15 cellular contexts compared by ENCODE assay signal in genomic region chr11:10289765-10290420, GRCh38.
"Had no signal": no experiment of that assay in that cellular context is flagged by ENCODE, and none has a peak within 500 bp of the region (broad histone marks: within the 10 kb centered on the region; RNA-seq: fewer than 3 reads in every experiment).

No MANE protein-coding gene starts in this region.

- H3K36me3 Mint-ChIP-seq: activated CD4-positive, alpha-beta memory T cell treated with anti-CD3 and anti-CD28 coated beads for 36 hours had no signal

- H3K9me3 ChIP-seq: left lung, right atrium auricular region, suprapubic skin, upper lobe of left lung had no signal

- H3K27ac Mint-ChIP-seq: activated CD4-positive, alpha-beta memory T cell treated with anti-CD3 and anti-CD28 coated beads for 36 hours; activated T-cell treated with anti-CD3 and anti-CD28 coated beads, Interleukin-2, amount 50 U/mL, for 24 hours; naive thymus-derived CD4-positive, alpha-beta T cell; progenitor cell of endocrine pancreas had no signal

- H3K27me3 ChIP-seq: right atrium auricular region, suprapubic skin had no signal

- H3K36me3 ChIP-seq: left lung, right atrium auricular region, suprapubic skin had no signal

- H3K27ac ChIP-seq: left lung, right atrium auricular region, suprapubic skin had no signal

- DNase-seq: activated CD4-positive, alpha-beta memory T cell treated with anti-CD3 and anti-CD28 coated beads for 36 hours; activated effector memory CD4-positive, alpha-beta T cell treated with Interleukin-2 at 50 U/mL for 16 hours; activated naive CD4-positive, alpha-beta T cell treated with anti-CD3 and anti-CD28 coated beads, Interleukin-2, amount 50 U/mL, for 16 hours; activated T-cell treated with anti-CD3 and anti-CD28 coated beads, Interleukin-2, amount 50 U/mL, for 24 hours; left lung; naive thymus-derived CD4-positive, alpha-beta T cell; small intestine; stimulated activated CD4-positive, alpha-beta T cell treated with anti-CD3 and anti-CD28 coated beads, Interleukin-4, amount 100 ng/mL, for 24 hours; stimulated activated naive CD4-positive, alpha-beta T cell treated with Interleukin-2 at 50 U/mL for 16 hours; T-helper 9 cell had no signal

- H3K9me3 Mint-ChIP-seq: activated CD4-positive, alpha-beta memory T cell treated with anti-CD3 and anti-CD28 coated beads for 36 hours; activated T-cell treated with anti-CD3 and anti-CD28 coated beads, Interleukin-2, amount 50 U/mL, for 24 hours had no signal

- H3K4me3 ChIP-seq: left lung, right atrium auricular region, suprapubic skin, upper lobe of left lung had no signal

- H3K27me3 Mint-ChIP-seq: progenitor cell of endocrine pancreas had no signal

- H3K4me3 Mint-ChIP-seq: activated CD4-positive, alpha-beta memory T cell treated with anti-CD3 and anti-CD28 coated beads for 36 hours; activated T-cell treated with anti-CD3 and anti-CD28 coated beads, Interleukin-2, amount 50 U/mL, for 24 hours had no signal

- ATAC-seq: esophagus mucosa; left lung; naive thymus-derived CD4-positive, alpha-beta T cell had no signal
